Comparison of ENCODE assay signal across 27 cellular contexts in genomic region chr13:20093946-20094345, GRCh38.
"Had no signal": no experiment of that assay in that cellular context is flagged by ENCODE, and none has a peak within 500 bp of the region (broad histone marks: within the 10 kb centered on the region; RNA-seq: fewer than 3 reads in every experiment).

No MANE protein-coding gene starts in this region.

- H3K9me3 ChIP-seq: SK-N-SH had no signal

- H3K27ac Mint-ChIP-seq: IgD-negative memory B cell had no signal

- DNase-seq: Kasumi-1; MV-4-11; NCI-H1048; NCI-H1105; NCI-H1417; NCI-H1436 treated with DMSO at 0.1 percent for 48 hours; NCI-H1694 treated with DMSO at 0.1 percent for 48 hours; NCI-H1930; NCI-H2081; NCI-H2107; NCI-H226; NCI-H446; NCI-H510A; NCI-H524 treated with DMSO at 0.1 percent for 48 hours; NCI-H69; NCI-H774; NK-92 treated with Interleukin-12 subunit alpha and Interleukin-12 subunit beta, amount 100 ng/mL, for 24 hours; PC-3; SHP77; SK-N-SH; SW 1271 had no signal

- H3K4me3 Mint-ChIP-seq: IgD-negative memory B cell had no signal

- H3K27ac ChIP-seq: HL-60, KMS-11, RWPE1 had no signal

- ATAC-seq: K562, Panc1, PC-3 had no signal

- H3K9me3 Mint-ChIP-seq: IgD-negative memory B cell had no signal

- H3K4me3 ChIP-seq: K562 had no signal
